In the genomic region with DNA sequence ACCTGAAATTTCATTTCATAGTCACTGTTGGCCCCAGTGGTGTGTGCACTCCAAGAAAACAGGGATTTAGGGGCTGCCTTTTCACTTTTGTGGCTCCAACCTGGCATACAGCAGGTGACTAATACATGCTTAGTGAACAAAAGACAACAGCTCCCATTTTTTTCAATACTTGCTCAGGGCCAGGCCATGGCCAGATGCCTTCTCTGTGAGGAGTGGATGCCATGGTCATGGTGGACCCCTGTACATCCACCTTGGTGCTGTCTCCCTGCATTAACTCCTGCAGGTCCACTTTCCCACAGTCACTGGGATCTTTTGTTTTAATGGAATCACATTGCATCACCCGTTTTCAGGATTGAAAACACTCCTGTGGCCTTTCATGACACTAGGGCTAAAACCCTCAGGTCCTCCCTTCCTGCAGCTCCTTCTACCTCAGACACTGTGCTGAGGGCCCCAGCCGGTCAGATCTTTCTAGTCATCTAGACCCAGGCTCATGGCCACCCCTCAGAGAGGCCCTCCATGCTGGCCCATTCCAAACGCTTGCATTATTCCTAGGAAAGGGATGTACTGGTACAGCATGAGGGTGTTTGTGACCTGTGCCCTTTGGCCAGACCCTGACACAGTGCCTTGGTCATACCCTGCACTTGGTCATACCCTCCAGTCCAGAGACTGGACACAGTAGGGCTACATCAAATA, we compare ENCODE assay signal across 10 cellular contexts. TPM values are rescaled to one million over a fixed set of nuclear protein-coding genes. Genes with fewer than 3 reads are reported as not detected.
DNase-seq lines count a peak whose midpoint lies in the region; ATAC-seq, FAIRE-seq and TF ChIP-seq lines count a peak whose summit lies in the region.
"Had no signal": no experiment of that assay in that cellular context is flagged by ENCODE, and none has a peak within 500 bp of the region (broad histone marks: within the 10 kb centered on the region; RNA-seq: fewer than 3 reads in every experiment).

No MANE protein-coding gene starts in this region.

- DNase-seq in AG04449 (ENCODE audit: low read depth, low spot score) (no peak), bronchial epithelial cell (ENCODE audit: low read depth) (no peak), hepatic stellate cell (ENCODE audit: low spot score) (no peak), middle frontal gyrus (ENCODE audit: extremely low spot score, low spot score) (no peak)
- no peak for DNase-seq in effector CD8-positive, alpha-beta T cell (lab: John Stamatoyannopoulos, UW)

- H3K9ac ChIP-seq in HUES64 (ENCODE audit: low read depth, low read length) (peak overlapping the region; percentile 97), muscle layer of colon (ENCODE audit: low read length) (peak overlapping the region; percentile 83)

- peaks cover 7% of the 10 kb centered on the region for H3K4me1 ChIP-seq in HUES64 (ENCODE audit: insufficient read depth, low read length)
- H3K4me1 ChIP-seq in muscle layer of colon (ENCODE audit: insufficient read depth, low read length): peaks cover 22% of the 10 kb centered on the region

- TF ChIP-seq CTCF in AG04449 (IDR thresholded peaks at IDR 0.05; ENCODE audit: insufficient read depth, low read length, missing control alignments) (no peak), bronchial epithelial cell (IDR thresholded peaks at IDR 0.05; ENCODE audit: insufficient read depth, low read length, severe bottlenecking) (no peak)

- 82% methylated on average over 3 of the region's 3 CpGs for WGBS in HUES64

- H3K36me3 ChIP-seq in HUES64 (ENCODE audit: insufficient read depth, low read length) (peaks cover 38% of the 10 kb centered on the region), bronchial epithelial cell (ENCODE audit: control insufficient read depth, insufficient read depth, low read length) (peaks cover 7% of the 10 kb centered on the region), muscle layer of colon (ENCODE audit: insufficient read depth, low read length) (no peaks in the 10 kb centered on the region)

- H3K4me3 ChIP-seq in AG04449 (ENCODE audit: low read depth, low read length) (peak overlapping the region; percentile 89), HUES64 (ENCODE audit: low read length) (peak overlapping the region; percentile 84), bronchial epithelial cell (ENCODE audit: low read depth, low read length) (peak overlapping the region; percentile 72), muscle layer of colon (ENCODE audit: low read depth in 1 of 2, low read length in 2 of 2) (peak overlapping the region; percentile 87 to 95)

- ATAC-seq in HG02571 (IDR thresholded peaks at IDR 0.05; ENCODE audit: unreplicated experiment): no peak

- CTCF ChIA-PET in AG04449 (lab: Yijun Ruan, JAX): interaction anchor here (1.0 to 2.7 kb wide), 4 partner anchors 12 to 148 kb away, joined by 3 to 9 read pairs (median 4); no protein-coding TSS in a partner anchor

- POLR2A ChIA-PET in AG04449 (lab: Yijun Ruan, JAX): no interaction called here

- H3K27me3 ChIP-seq in HUES64 (ENCODE audit: insufficient read depth, low read length) (no peaks in the 10 kb centered on the region), bronchial epithelial cell (ENCODE audit: control insufficient read depth, insufficient read depth, low read length) (no peaks in the 10 kb centered on the region), muscle layer of colon (ENCODE audit: control insufficient read depth in 1 of 2, insufficient read depth in 2 of 2, low read length in 2 of 2) (no peaks in the 10 kb centered on the region)

- H3K27ac ChIP-seq in HUES64 (ENCODE audit: low read depth, low read length) (no peak overlapping the region), muscle layer of colon (ENCODE audit: low read depth, low read length) (no peak overlapping the region)

- FAIRE-seq in bronchial epithelial cell (lab: Jason Lieb, UNC): no peak

- H3K9me3 ChIP-seq in HUES64 (ENCODE audit: insufficient read depth, low read depth, low read length): no peaks in the 10 kb centered on the region
- H3K9me3 ChIP-seq in muscle layer of colon (ENCODE audit: low read length): no peaks in the 10 kb centered on the region

RNA-seq across cellular contexts. Expression of gene TMEM147, which starts 1.2 kb away (rescaled TPM):
- polyA plus RNA-seq in HUES64 (2013, experiment 1 of 2): 110 TPM
- 114 TPM for polyA plus RNA-seq in HUES64 (2013, experiment 2 of 2)
- total RNA-seq in bronchial epithelial cell: 136 and 163 TPM in 2 replicates

RNA-seq across cellular contexts. Expression of gene GAPDHS, which starts 11.0 kb away (rescaled TPM):
- not detected for polyA plus RNA-seq in HUES64 (2013, experiment 1 of 2)
- polyA plus RNA-seq in HUES64 (2013, experiment 2 of 2): not detected
- not detected in 2 replicates for total RNA-seq in bronchial epithelial cell
- total RNA-seq: activated CD8-positive, alpha-beta memory T cell treated with anti-CD3 and anti-CD28 coated beads for 36 hours; HT-29 had no signal

RNA-seq across cellular contexts. Expression of gene SBSN, which starts 16.1 kb away (rescaled TPM):
- polyA plus RNA-seq in HUES64 (2013, experiment 1 of 2): not detected
- polyA plus RNA-seq in HUES64 (2013, experiment 2 of 2): not detected
- 9.5 and 107 TPM in 2 replicates for total RNA-seq in bronchial epithelial cell
- total RNA-seq: activated CD8-positive, alpha-beta memory T cell treated with anti-CD3 and anti-CD28 coated beads for 36 hours; HT-29 had no signal

RNA-seq across cellular contexts. Expression of gene ATP4A, which starts 19.2 kb away (rescaled TPM):
- not detected for polyA plus RNA-seq in HUES64 (2013, experiment 1 of 2)
- polyA plus RNA-seq in HUES64 (2013, experiment 2 of 2): 0.19 TPM
- not detected in 2 replicates for total RNA-seq in bronchial epithelial cell
- total RNA-seq: activated CD8-positive, alpha-beta memory T cell treated with anti-CD3 and anti-CD28 coated beads for 36 hours; HT-29 had no signal

RNA-seq across cellular contexts. Expression of gene DMKN, which starts 30.8 kb away (rescaled TPM):
- polyA plus RNA-seq in HUES64 (2013, experiment 1 of 2): 210 TPM
- 197 TPM for polyA plus RNA-seq in HUES64 (2013, experiment 2 of 2)
- total RNA-seq in bronchial epithelial cell: 97.4 and 269 TPM in 2 replicates
